8 cellular contexts compared by ENCODE assay signal in the genomic region with DNA sequence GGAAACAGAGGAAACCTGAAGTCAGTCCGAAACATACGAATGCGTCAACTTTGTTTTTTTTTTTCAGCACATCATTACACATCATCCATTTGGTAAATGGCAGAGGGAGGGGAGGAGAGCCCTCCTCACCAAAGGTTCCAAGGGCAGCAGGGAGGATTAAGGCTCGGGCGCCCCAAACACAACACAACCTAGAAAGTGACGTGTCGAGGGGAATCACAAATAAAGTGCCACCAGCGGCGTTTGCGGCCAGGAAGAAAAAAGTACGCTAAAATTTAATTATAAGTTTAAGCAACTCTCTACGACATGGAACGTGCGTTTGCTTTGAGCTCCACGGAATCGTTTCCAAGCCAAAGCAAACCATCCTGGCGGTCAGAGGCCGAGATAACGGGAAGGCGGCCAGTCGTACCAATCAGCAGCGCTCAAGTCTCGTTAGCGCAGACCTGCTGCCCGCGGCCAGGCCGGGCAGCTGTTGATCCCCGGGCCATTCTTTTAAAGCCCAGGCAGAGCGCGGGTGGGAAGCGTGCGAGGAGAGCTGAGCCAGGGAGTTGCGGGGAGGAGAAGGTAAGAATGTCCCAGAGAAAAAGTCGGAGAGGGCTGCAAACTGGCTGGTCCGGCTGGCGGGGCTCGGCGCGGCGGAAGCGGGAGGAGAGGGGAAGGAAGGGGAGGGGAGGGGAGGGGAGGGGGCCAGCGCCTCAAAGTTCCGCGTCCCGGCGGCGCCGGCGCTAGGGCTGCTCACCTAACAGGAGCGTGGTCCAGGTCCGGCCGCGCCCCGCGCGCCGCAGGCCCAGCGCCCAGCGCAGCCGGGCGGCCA. TPM values are rescaled to one million over a fixed set of nuclear protein-coding genes. Genes with fewer than 3 reads are reported as not detected.
DNase-seq lines count a peak whose midpoint lies in the region; ATAC-seq and TF ChIP-seq lines count a peak whose summit lies in the region.

No MANE protein-coding gene starts in this region.

- H3K27ac ChIP-seq in HUES48 (ENCODE audit: low read depth, low read length) (peak overlapping the region; percentile 69), SK-N-MC (0 out of 2 replicates have a peak overlapping the region, but pooled peaks have one; percentile 19), heart right ventricle (peak overlapping the region in 9 of 10 donors; percentile 85 to 92 (median 87))

- intact Hi-C loops in heart right ventricle (cut with DNase I) = loop anchor here in 7 of 10 donors (2.0 to 10.0 kb wide), 5 partner anchors 212 to 362 kb away; no protein-coding TSS in a partner anchor

- DNase-seq in BJ (ENCODE audit: low read depth) (no peak), SK-N-MC (ENCODE audit: low read depth, low spot score) (no peak), amniotic epithelial cell (ENCODE audit: low read depth) (peak; percentile 74), heart right ventricle (peak; percentile 55 to 68), pons (ENCODE audit: low spot score) (peak; percentile 46), mesenteric fat pad (ENCODE audit: low spot score) (no peak)

- peak overlapping the region; percentile 50 for H3K9ac ChIP-seq in HUES48 (ENCODE audit: low read depth, low read length)
- peak overlapping the region; percentile 72 for H3K9ac ChIP-seq in SK-N-MC (ENCODE audit: insufficient read length)

- H3K36me3 ChIP-seq in BJ (ENCODE audit: control insufficient read depth, insufficient read depth, low read length) = no peaks in the 10 kb centered on the region
- H3K36me3 ChIP-seq in HUES48 (ENCODE audit: control insufficient read depth, insufficient read depth, low read length) = no peaks in the 10 kb centered on the region
- no peaks in the 10 kb centered on the region for H3K36me3 ChIP-seq in SK-N-MC (ENCODE audit: insufficient read depth, low read length)
- no peaks in the 10 kb centered on the region for H3K36me3 ChIP-seq in heart right ventricle

- H3K27me3 ChIP-seq in BJ (ENCODE audit: control insufficient read depth, insufficient read depth, low read length) (no peaks in the 10 kb centered on the region), HUES48 (ENCODE audit: control insufficient read depth, insufficient read depth, low read length) (no peaks in the 10 kb centered on the region), heart right ventricle (no peaks in the 10 kb centered on the region)

- POLR2A ChIA-PET in BJ (lab: Charles Lee) = interaction anchor here (0.7 kb wide), 1 partner anchor 1777 kb away, joined by 3 read pairs; no protein-coding TSS in a partner anchor

- TF ChIP-seq CTCF in BJ (IDR thresholded peaks at IDR 0.05; ENCODE audit: insufficient read depth, low read depth, low read length) (no peak), heart right ventricle (IDR thresholded peaks at IDR 0.05) (peak in 2 of 9 donors; percentile 13 to 14)

- 0 to 1% methylated on average over 39 to 61 of the region's 61 CpGs for WGBS in heart right ventricle, 2 donors

- H3K4me1 ChIP-seq in HUES48 (ENCODE audit: control insufficient read depth, insufficient read depth, low read length) (peaks cover 29% of the 10 kb centered on the region), heart right ventricle (peaks cover 0 to 35% (median 24%) of the 10 kb centered on the region in 9 donors)

- ATAC-seq in GM19324 (IDR thresholded peaks at IDR 0.05; ENCODE audit: low FRiP score, unreplicated experiment) (peak; percentile 22), heart right ventricle (peak; percentile 4 to 58 (median 27))

- H3K4me3 ChIP-seq in BJ (ENCODE audit: low read depth, low read length) (peak overlapping the region; percentile 73), HUES48 (ENCODE audit: low read depth, low read length) (peak overlapping the region; percentile 85), SK-N-MC (peak overlapping the region; percentile 93), heart right ventricle (peak overlapping the region; percentile 46 to 86 (median 74))

- CTCF ChIA-PET in BJ (lab: Yijun Ruan, JAX) = interaction anchor here (0.6 to 0.8 kb wide), 2 partner anchors 215 to 501 kb away, joined by 3 read pairs; no protein-coding TSS in a partner anchor

- H3K9me3 ChIP-seq in HUES48 (ENCODE audit: control insufficient read depth, insufficient read depth, low read length) (no peaks in the 10 kb centered on the region), SK-N-MC (ENCODE audit: low read depth, low read length) (no peaks in the 10 kb centered on the region), heart right ventricle (no peaks in the 10 kb centered on the region)

RNA-seq across cellular contexts. Expression of gene DPY19L1, which starts 0.7 kb away (rescaled TPM):
- polyA plus RNA-seq in BJ (2011; rRNA removed) (10.2 and 20.5 TPM in 2 replicates), heart right ventricle (10 to 100 TPM in 1 of 2 donors, 1 to 10 TPM in 1; 8.9 to 12.7 TPM)
- 10.1 and 11.0 TPM in 2 replicates for polyA minus RNA-seq in BJ (2011; rRNA and poly(A)+ RNA removed)
- total RNA-seq in heart right ventricle (10 to 100 TPM; 19.8 to 28.0 (median 22.4) TPM), mesenteric fat pad (30.1 TPM)

Comparison
In these comparisons a context has a peak if more than half of its experiments do, and no peak if none do; other contexts are left out.
1. DNase-seq: peak in amniotic epithelial cell (single experiment), heart right ventricle (2 of 2) and pons (single experiment); none in BJ (single experiment), SK-N-MC (single experiment) and mesenteric fat pad (single experiment).
2. H3K27ac ChIP-seq: peak in every context shown above with its lines; median percentile 87 in heart right ventricle; 69 in HUES48; 19 in SK-N-MC.
3. Peak in every context shown above with its lines, with median percentiles within 50 percentile points of each other: H3K4me3 ChIP-seq.